28 cellular contexts compared by ENCODE assay signal in genomic region chr7:88127637-88128290, GRCh38.
DNase-seq lines count a peak whose midpoint lies in the region; ATAC-seq, FAIRE-seq and TF ChIP-seq lines count a peak whose summit lies in the region.
"Had no signal": no experiment of that assay in that cellular context is flagged by ENCODE, and none has a peak within 500 bp of the region (broad histone marks: within the 10 kb centered on the region; RNA-seq: fewer than 3 reads in every experiment).

No MANE protein-coding gene starts in this region.

- H3K9ac ChIP-seq in HepG2 (ENCODE audit: insufficient read depth, low read depth, low read length) = no peak overlapping the region
- no peak overlapping the region for H3K9ac ChIP-seq in mucosa of rectum (ENCODE audit: low read depth in 1 of 2, low read length in 2 of 2)
- H3K9ac ChIP-seq: KMS-11 had no signal

- no peaks in the 10 kb centered on the region for H3K36me3 ChIP-seq in HepG2 (replicated peaks in 1 of 2; ENCODE audit: control insufficient read depth in 1 of 2, insufficient read depth in 2 of 2, low read length in 2 of 2)
- no peaks in the 10 kb centered on the region for H3K36me3 ChIP-seq in right lobe of liver
- no peaks in the 10 kb centered on the region for H3K36me3 ChIP-seq in mucosa of rectum (ENCODE audit: control insufficient read depth in 2 of 2, insufficient read depth in 2 of 2, low read length in 2 of 2)
- no peaks in the 10 kb centered on the region for H3K36me3 ChIP-seq in transverse colon
- no peaks in the 10 kb centered on the region for H3K36me3 ChIP-seq in left ventricle myocardium inferior
- no peaks in the 10 kb centered on the region for H3K36me3 ChIP-seq in testis (ENCODE audit: low read depth, missing control alignments)
- H3K36me3 ChIP-seq: BE2C, SJCRH30 had no signal

- WGBS in HepG2 (ENCODE audit: low lambda C conversion rate) = 14% methylated on average over 7 of the region's 7 CpGs
- WGBS in right lobe of liver (ENCODE audit: insufficient coverage, low coverage, low lambda C conversion rate, missing lambda C conversion rate) = 52% methylated on average over 7 of the region's 7 CpGs
- WGBS in transverse colon (ENCODE audit: low coverage in 1 of 2), 2 donors = 37 to 39% methylated on average over 6 to 7 of the region's 7 CpGs
- WGBS in testis, 2 donors = 72 to 74% methylated on average over 7 of the region's 7 CpGs

- POLR2A ChIA-PET in HepG2 (lab: Yijun Ruan, JAX) = interaction anchor here (0.9 kb wide), 1 partner anchor 99 kb away, joined by 4 read pairs; no protein-coding TSS in a partner anchor

- no peaks in the 10 kb centered on the region for H4K20me1 ChIP-seq in HepG2 (ENCODE audit: insufficient read depth, low read length)

- H3K4me3 ChIP-seq in HepG2 (replicated peaks in 1 of 3; ENCODE audit: insufficient read depth in 1 of 3, low read depth in 2 of 3, low read length in 3 of 3) (no peak overlapping the region; a peak in 1 of 6 replicates), right lobe of liver (no peak overlapping the region), mucosa of rectum (ENCODE audit: low read length in 2 of 2) (peak overlapping the region; percentile 50 to 56), transverse colon (peak overlapping the region in 1 of 4 donors; percentile 23), left ventricle myocardium inferior (no peak overlapping the region), testis (no peak overlapping the region)
- H3K4me3 ChIP-seq: SJCRH30 had no signal

- TF ChIP-seq POLR2A in HepG2 (IDR thresholded peaks at IDR 0.05; ENCODE audit: insufficient read depth in 1 of 2, low read depth in 2 of 2, low read length in 2 of 2) = no peak
- TF ChIP-seq POLR2A in right lobe of liver (IDR thresholded peaks at IDR 0.05) = no peak
- no peak for TF ChIP-seq POLR2A in transverse colon (IDR thresholded peaks at IDR 0.05)
- TF ChIP-seq POLR2A in testis (IDR thresholded peaks at IDR 0.05) = no peak

- in situ Hi-C loops in HepG2 (cut with HindIII; ENCODE audit: extremely low pct_ligation_motif_present, low pct_unique_long_range_greater_than_20kb) = no loop called here
- in situ Hi-C loops in transverse colon (cut with MboI; ENCODE audit: low pct_ligation_motif_present in 1 of 4, low pct_unique_long_range_greater_than_20kb in 1 of 4, low sequenced_read_pairs in 3 of 4) = no loop called here

- ATAC-seq in HepG2 (peak; percentile 97), right lobe of liver (no peak), GM19328 (IDR thresholded peaks at IDR 0.05; ENCODE audit: unreplicated experiment) (no peak)
- ATAC-seq: PC-3, Right ventricle myocardium inferior had no signal

- CTCF ChIA-PET in HepG2 (lab: Yijun Ruan, JAX; ENCODE audit: low intra/inter-chr PET ratio, low total read pairs) = no interaction called here

- intact Hi-C loops in HepG2 (cut with micrococcal nuclease; ENCODE audit: unreplicated experiment) = loop anchor here (5.0 kb wide), 1 partner anchor 40 kb away; no protein-coding TSS in a partner anchor
- intact Hi-C loops in right lobe of liver (cut with DNase I) = no loop called here
- intact Hi-C loops in transverse colon (cut with DNase I; ENCODE audit: low total_unique reads) = no loop called here
- intact Hi-C loops in left ventricle myocardium inferior (cut with micrococcal nuclease) = no loop called here
- intact Hi-C loops in testis (cut with DNase I; ENCODE audit: low total_unique reads) = no loop called here

- TF ChIP-seq CTCF in HepG2 (CRISPR knock-in tag; IDR thresholded peaks at IDR 0.05) (no peak), right lobe of liver (IDR thresholded peaks at IDR 0.05) (no peak), transverse colon (IDR thresholded peaks at IDR 0.05) (no peak), left ventricle myocardium inferior (IDR thresholded peaks at IDR 0.05; ENCODE audit: borderline replicate concordance) (no peak), testis (IDR thresholded peaks at IDR 0.05) (no peak)

- DNase-seq in HepG2 (ENCODE audit: low spot score) (peak; percentile 72), right lobe of liver (no peak), foreskin melanocyte (peak; percentile 8), transverse colon (no peak), left ventricle myocardium inferior (no peak), testis (no peak)
- DNase-seq: ACHN; BE2C; CD8-positive, alpha-beta memory T cell; DMS153; DND-41; HCEC 1CT; NCI-H1048; NCI-H1436; NCI-H187; NCI-H2107; NCI-H446; NCI-H524 treated with DMSO at 0.1 percent for 48 hours; NCI-H774; NK-92 treated with Interleukin-12 subunit alpha and Interleukin-12 subunit beta, amount 100 ng/mL, for 24 hours; PC-3; SJCRH30 had no signal

- H3K9me3 ChIP-seq in HepG2 (ENCODE audit: low read length) (no peaks in the 10 kb centered on the region), right lobe of liver (no peaks in the 10 kb centered on the region), mucosa of rectum (ENCODE audit: control insufficient read depth in 2 of 2, low read length in 2 of 2) (no peaks in the 10 kb centered on the region), transverse colon (no peaks in the 10 kb centered on the region), left ventricle myocardium inferior (replicated peaks) (no peaks in the 10 kb centered on the region), testis (no peaks in the 10 kb centered on the region)
- H3K9me3 ChIP-seq: BE2C, SJCRH30 had no signal

- H3K4me1 ChIP-seq in HepG2 (ENCODE audit: insufficient read depth, low read length) (peaks cover 34% of the 10 kb centered on the region), right lobe of liver (no peaks in the 10 kb centered on the region), mucosa of rectum (ENCODE audit: control insufficient read depth in 2 of 2, insufficient read depth in 2 of 2, low read length in 2 of 2) (no peaks in the 10 kb centered on the region), transverse colon (peaks cover 0 to 6% (median 2%) of the 10 kb centered on the region in 4 donors), left ventricle myocardium inferior (no peaks in the 10 kb centered on the region), testis (no peaks in the 10 kb centered on the region)
- H3K4me1 ChIP-seq: BE2C, SJCRH30 had no signal

- TF ChIP-seq EP300 in HepG2 (IDR thresholded peaks at IDR 0.05; ENCODE audit: low read depth in 2 of 2, low read length in 2 of 2) (peak in 1 of 2 experiments; percentile 53; a peak in 1 of 4 replicates), HepG2 (CRISPR knock-in tag; IDR thresholded peaks at IDR 0.05; ENCODE audit: borderline replicate concordance) (no peak), transverse colon (IDR thresholded peaks at IDR 0.05; ENCODE audit: low read depth) (no peak)

- FAIRE-seq in HepG2 (lab: Jason Lieb, UNC) = peak; percentile 66
- FAIRE-seq: H1 had no signal

- no peaks in the 10 kb centered on the region for H3K27me3 ChIP-seq in HepG2 (ENCODE audit: control insufficient read depth in 1 of 2, insufficient read depth in 2 of 2, low read length in 2 of 2)
- H3K27me3 ChIP-seq in right lobe of liver = no peaks in the 10 kb centered on the region
- H3K27me3 ChIP-seq in mucosa of rectum (ENCODE audit: control insufficient read depth in 2 of 2, insufficient read depth in 2 of 2, low read length in 2 of 2) = no peaks in the 10 kb centered on the region
- H3K27me3 ChIP-seq in transverse colon = no peaks in the 10 kb centered on the region
- H3K27me3 ChIP-seq in left ventricle myocardium inferior (ENCODE audit: low read depth) = no peaks in the 10 kb centered on the region
- H3K27me3 ChIP-seq in testis = no peaks in the 10 kb centered on the region
- H3K27me3 ChIP-seq: BE2C, SJCRH30 had no signal

- BruUV-seq in HepG2 (replicated peaks; lab: Mats Ljungman, UMichigan) = TSS peak; percentile 83

- no peaks in the 10 kb centered on the region for H3K79me2 ChIP-seq in HepG2 (ENCODE audit: insufficient read depth, low read length)

- H3K27ac ChIP-seq in HepG2 (ENCODE audit: extremely low read length, insufficient read depth, low read length) (peak overlapping the region; percentile 68), right lobe of liver (no peak overlapping the region), mucosa of rectum (ENCODE audit: low read depth in 2 of 2, low read length in 2 of 2) (peak overlapping the region; percentile 61 to 77), transverse colon (peak overlapping the region; percentile 51 to 63 (median 62)), left ventricle myocardium inferior (replicated peaks) (no peak overlapping the region), testis (no peak overlapping the region)
- H3K27ac ChIP-seq: 22Rv1, KMS-11, SJCRH30 had no signal

- peak overlapping the region; percentile 40 for H3K4me2 ChIP-seq in HepG2 (ENCODE audit: low read depth, low read length)
- H3K4me2 ChIP-seq: KMS-11 had no signal

- H2AFZ ChIP-seq in HepG2 (ENCODE audit: low read length) = no peak overlapping the region

- TF ChIP-seq RAD21 in HepG2 (CRISPR knock-in tag; IDR thresholded peaks at IDR 0.05) = no peak

TF ChIP-seq in HepG2, 621 proteins besides CTCF, POLR2A, EP300 and RAD21 (continues in another document):
- 0 out of 2 replicates have a peak, but pooled peaks have one; percentile 17 for TF ChIP-seq CREM (IDR thresholded peaks at IDR 0.05)
- no peak for TF ChIP-seq CREM (CRISPR knock-in tag; IDR thresholded peaks at IDR 0.05)
- peak; percentile 61 for TF ChIP-seq ISL2 (CRISPR knock-in tag; IDR thresholded peaks at IDR 0.05)
- TF ChIP-seq ARID3A (IDR thresholded peaks at IDR 0.05; ENCODE audit: low read depth, low read length) = peak; percentile 97
- TF ChIP-seq ZNF724P (CRISPR knock-in tag; IDR thresholded peaks at IDR 0.05; ENCODE audit: borderline replicate concordance) = no peak
- TF ChIP-seq PCBP1 (IDR thresholded peaks at IDR 0.05; ENCODE audit: borderline replicate concordance, low read depth, low read length) = no peak

Comparison
In these comparisons a context has a peak if more than half of its experiments do, and no peak if none do; other contexts are left out.
1. DNase-seq: peak in HepG2 (single experiment) and foreskin melanocyte (single experiment); none in right lobe of liver (0 of 3), transverse colon (single experiment), left ventricle myocardium inferior (single experiment) and testis (single experiment).
2. H3K27ac ChIP-seq: peak in HepG2 (single experiment), mucosa of rectum (2 of 2) and transverse colon (4 of 4); none in right lobe of liver (0 of 3), left ventricle myocardium inferior (single experiment) and testis (0 of 2).
3. H3K4me3 ChIP-seq: peak in mucosa of rectum (2 of 2); none in HepG2 (0 of 3), right lobe of liver (0 of 3), left ventricle myocardium inferior (single experiment) and testis (0 of 2).